27 cellular contexts compared by ENCODE assay signal in the genomic region with DNA sequence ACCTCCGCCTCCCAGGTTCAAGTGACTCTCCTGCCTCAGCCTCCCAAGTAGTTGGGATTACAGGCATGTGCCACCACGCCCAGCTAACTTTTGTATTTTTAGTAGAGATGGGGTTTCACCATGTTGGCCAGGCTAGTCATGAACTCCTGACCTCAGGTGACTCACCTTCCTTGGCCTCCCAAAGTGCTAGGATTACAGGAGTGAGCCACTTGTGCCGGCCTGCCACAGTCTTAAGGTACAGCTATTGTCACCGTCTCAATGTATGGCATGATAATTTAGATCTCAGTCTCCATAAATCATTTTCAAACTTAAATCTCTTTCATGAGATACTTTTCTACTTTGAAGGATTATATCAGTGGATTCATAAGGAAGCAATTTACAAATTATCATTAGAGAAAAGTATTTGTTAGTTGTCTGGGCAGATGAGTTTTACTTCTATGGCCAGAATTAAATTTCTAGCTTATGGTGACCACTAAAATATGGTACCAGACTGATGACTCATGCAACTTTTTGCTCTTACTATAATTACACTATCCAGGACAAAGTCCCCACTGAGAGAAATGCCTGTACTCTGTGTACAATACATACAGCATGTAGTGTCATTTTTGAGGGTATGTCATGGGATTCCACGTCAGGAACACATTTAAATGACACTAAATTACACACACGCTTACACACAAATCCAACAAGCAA.
"Had no signal": no experiment of that assay in that cellular context is flagged by ENCODE, and none has a peak within 500 bp of the region (broad histone marks: within the 10 kb centered on the region; RNA-seq: fewer than 3 reads in every experiment).

No MANE protein-coding gene starts in this region.

- DNase-seq: activated CD4-positive, alpha-beta T cell treated with anti-CD3 and anti-CD28 coated beads for 48 hours; activated CD4-positive, alpha-beta T cell treated with anti-CD3 and anti-CD28 coated beads, Interleukin-2, amount 50 U/mL, for 48 hours; activated CD8-positive, alpha-beta memory T cell treated with anti-CD3 and anti-CD28 coated beads, Interleukin-2, amount 50 U/mL, for 4 hours; activated gamma-delta T cell; activated naive CD4-positive, alpha-beta T cell treated with anti-CD3 and anti-CD28 coated beads, Interleukin-2, amount 10 ng/mL, durations not matched to agents 7 days and 5 days; activated naive CD8-positive, alpha-beta T cell treated with anti-CD3 and anti-CD28 coated beads, Interleukin-2, amount 10 ng/mL, durations not matched to agents 7 days and 5 days; activated T-cell treated with anti-CD3 and anti-CD28 coated beads, Interleukin-2, amount 50 U/mL, for 1 hour; cortex of kidney; effector memory CD8-positive, alpha-beta T cell; islet precursor cell; left ventricle myocardium superior; naive B cell; ovary; retina; sigmoid colon; stimulated activated CD4-positive, alpha-beta T cell treated with anti-CD3 and anti-CD28 coated beads, Interleukin-15, amount 100 ng/mL, for 24 hours; stimulated activated CD4-positive, alpha-beta T cell treated with anti-CD3 and anti-CD28 coated beads, Interleukin-2, amount 100 ng/mL, for 24 hours; stimulated activated naive CD4-positive, alpha-beta T cell; T-helper 17 cell; T1000; WERI-Rb-1 had no signal

- H3K27ac ChIP-seq: ascending aorta, esophagus muscularis mucosa, hepatocyte, ovary, sigmoid colon, tibial nerve, WERI-Rb-1 had no signal

- ATAC-seq: activated CD4-positive, CD25-positive, alpha-beta regulatory T cell treated with anti-CD3 and anti-CD28 coated beads, Interleukin-2, amount 50 U/mL, for 24 hours; effector memory CD8-positive, alpha-beta T cell; left ventricle myocardium superior; T-helper 17 cell had no signal

- H3K4me1 ChIP-seq: ascending aorta, esophagus muscularis mucosa, sigmoid colon had no signal

- H3K36me3 ChIP-seq: ascending aorta, esophagus muscularis mucosa, ovary, sigmoid colon, tibial nerve, WERI-Rb-1 had no signal

- H3K27me3 ChIP-seq: ascending aorta, esophagus muscularis mucosa, hepatocyte, ovary, sigmoid colon, tibial nerve had no signal

- H3K9me3 ChIP-seq: ascending aorta, esophagus muscularis mucosa, ovary had no signal

- H3K4me3 ChIP-seq: ascending aorta, esophagus muscularis mucosa, hepatocyte, ovary, sigmoid colon, smooth muscle cell, tibial nerve had no signal
